19 cellular contexts compared by ENCODE assay signal in genomic region chr9:108377382-108377781, GRCh38.
DNase-seq lines count a peak whose midpoint lies in the region; TF ChIP-seq lines count a peak whose summit lies in the region.
"Had no signal": no experiment of that assay in that cellular context is flagged by ENCODE, and none has a peak within 500 bp of the region (broad histone marks: within the 10 kb centered on the region; RNA-seq: fewer than 3 reads in every experiment).

No MANE protein-coding gene starts in this region.

- H3K27me3 ChIP-seq in brain microvascular endothelial cell (replicated peaks), result no peaks in the 10 kb centered on the region
- H3K27me3 ChIP-seq: BLaER1 had no signal

- H3K9me3 Mint-ChIP-seq in chondrocyte (ENCODE audit: low read depth), result peaks cover 1% of the 10 kb centered on the region
- peaks cover 20% of the 10 kb centered on the region for H3K9me3 Mint-ChIP-seq in mesothelial cell of epicardium
- H3K9me3 Mint-ChIP-seq: HFFc6 had no signal

- peak overlapping the region; percentile 19 for H3K27ac Mint-ChIP-seq in chondrocyte (ENCODE audit: unreplicated experiment)
- peak overlapping the region; percentile 33 for H3K27ac Mint-ChIP-seq in mesothelial cell of epicardium
- H3K27ac Mint-ChIP-seq: CD4-positive, CD25-positive, alpha-beta regulatory T cell; HFFc6; IgD-negative memory B cell had no signal

- no peaks in the 10 kb centered on the region for H3K36me3 Mint-ChIP-seq in chondrocyte (ENCODE audit: low read depth)
- H3K36me3 Mint-ChIP-seq in mesothelial cell of epicardium, result peaks cover 2% of the 10 kb centered on the region
- H3K36me3 Mint-ChIP-seq: CD4-positive, CD25-positive, alpha-beta regulatory T cell; IgD-negative memory B cell had no signal

- in situ Hi-C loops in brain microvascular endothelial cell (cut with HindIII; ENCODE audit: low pct_ligation_motif_present, low sequenced_read_pairs), result no loop called here

- TF ChIP-seq CTCF in chondrocyte (IDR thresholded peaks at IDR 0.05) (no peak), mesothelial cell of epicardium (IDR thresholded peaks at IDR 0.05; ENCODE audit: unreplicated experiment) (no peak), brain microvascular endothelial cell (IDR thresholded peaks at IDR 0.05; ENCODE audit: low read depth, low read length, missing control alignments) (no peak)

- H3K36me3 ChIP-seq in brain microvascular endothelial cell (replicated peaks), result no peaks in the 10 kb centered on the region
- H3K36me3 ChIP-seq: BLaER1 had no signal

- H3K4me3 Mint-ChIP-seq in chondrocyte (ENCODE audit: unreplicated experiment) (no peak overlapping the region), mesothelial cell of epicardium (no peak overlapping the region)
- H3K4me3 Mint-ChIP-seq: HFFc6, IgD-negative memory B cell had no signal

- DNase-seq in NCI-H510A treated with DMSO at 0.1 percent for 48 hours (lab: John Stamatoyannopoulos, UW) (peak; percentile 7), NCI-H510A (lab: John Stamatoyannopoulos, UW) (no peak), chondrocyte (ENCODE audit: low spot score) (no peak), mesothelial cell of epicardium (ENCODE audit: low spot score in 2 of 2, unreplicated experiment in 2 of 2) (no peak), NCI-H1436 (lab: John Stamatoyannopoulos, UW) (no peak), brain microvascular endothelial cell (no peak), NCI-H774 (lab: John Stamatoyannopoulos, UW) (no peak)
- DNase-seq: 8988T; AML-193; Calu3; CD4-positive, CD25-positive, alpha-beta regulatory T cell; DMS 273 treated with DMSO at 0.1 percent for 48 hours; DMS79 treated with DMSO at 0.1 percent for 48 hours; EL; GDM1; HCEC 1CT; HFFc6 had no signal

- no peaks in the 10 kb centered on the region for H3K27me3 Mint-ChIP-seq in chondrocyte (ENCODE audit: low read depth)
- H3K27me3 Mint-ChIP-seq in mesothelial cell of epicardium (ENCODE audit: low read depth), result no peaks in the 10 kb centered on the region

- H3K4me1 Mint-ChIP-seq in chondrocyte (ENCODE audit: low read depth), result peaks cover 42% of the 10 kb centered on the region
- peaks cover 11% of the 10 kb centered on the region for H3K4me1 Mint-ChIP-seq in mesothelial cell of epicardium
- H3K4me1 Mint-ChIP-seq: CD4-positive, CD25-positive, alpha-beta regulatory T cell; IgD-negative memory B cell had no signal

- H3K4me3 ChIP-seq in brain microvascular endothelial cell (ENCODE audit: low read depth, low read length), result no peak overlapping the region
- H3K4me3 ChIP-seq: BLaER1 had no signal

- no peak overlapping the region for H3K27ac ChIP-seq in brain microvascular endothelial cell
- H3K27ac ChIP-seq: BLaER1 had no signal
